1 cellular context compared by ENCODE assay signal in the genomic region with DNA sequence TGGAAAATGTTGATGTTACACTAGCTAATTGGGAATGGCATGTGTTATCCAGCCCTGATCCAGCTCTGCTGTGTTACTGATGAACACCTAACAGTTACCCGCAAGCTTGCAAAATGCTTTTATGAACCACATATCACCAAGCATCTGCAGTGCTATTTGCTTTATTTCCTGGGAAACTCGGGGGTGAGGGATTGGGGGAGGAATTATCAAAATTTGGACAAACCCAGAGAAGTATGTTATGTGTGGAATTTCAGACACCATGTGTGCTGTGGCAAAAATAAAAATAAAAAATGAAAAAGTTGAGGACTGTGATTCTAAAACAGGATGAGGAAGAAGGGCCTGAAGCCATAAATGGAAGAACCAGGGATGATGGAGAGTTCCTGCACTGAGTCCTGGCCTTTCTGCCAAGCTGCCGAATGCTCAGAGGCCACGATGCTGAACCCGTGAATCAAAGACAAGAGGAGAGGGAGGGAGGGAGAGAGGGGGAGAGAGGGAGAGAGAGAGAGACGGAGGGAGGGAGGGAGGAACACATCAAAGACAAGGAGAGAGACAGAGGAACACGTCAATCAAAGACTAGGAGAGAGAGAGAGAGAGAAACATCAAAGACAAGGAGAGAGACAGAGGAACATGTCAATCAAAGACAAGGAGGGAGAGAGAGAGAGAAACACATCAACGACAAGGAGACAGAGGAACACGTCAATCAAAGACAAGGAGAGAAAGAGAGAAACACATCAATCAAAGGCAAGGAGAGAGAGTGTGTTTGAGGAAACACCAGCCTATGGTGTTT.
TF ChIP-seq lines count a peak whose summit lies in the region.

No MANE protein-coding gene starts in this region.

TF ChIP-seq in K562, 482 proteins besides CTCF, POLR2A, EP300 and RAD21:
- TF ChIP-seq SMARCA5 (IDR thresholded peaks at IDR 0.05) (no peak), NFRKB (IDR thresholded peaks at IDR 0.05; ENCODE audit: low read depth) (no peak), HDAC6 (IDR thresholded peaks at IDR 0.05; ENCODE audit: low read depth, low read length) (no peak), MYNN (IDR thresholded peaks at IDR 0.05) (no peak), MYNN (CRISPR knock-in tag; IDR thresholded peaks at IDR 0.05) (no peak), MEF2A (IDR thresholded peaks at IDR 0.05; ENCODE audit: control insufficient read depth, low read depth, low read length) (no peak), GABPB1 (CRISPR knock-in tag; IDR thresholded peaks at IDR 0.05) (no peak), PKNOX1 (IDR thresholded peaks at IDR 0.05) (peak; percentile 73), NR4A1 (CRISPR knock-in tag; IDR thresholded peaks at IDR 0.05) (no peak), NR4A1 (tag; IDR thresholded peaks at IDR 0.05) (no peak), POLR2AphosphoS2 (IDR thresholded peaks at IDR 0.05; ENCODE audit: low read length) (no peak), ZHX1 (conservative IDR thresholded peaks at IDR 0.05; ENCODE audit: low read length) (no peak), PBX2 (CRISPR knock-in tag; IDR thresholded peaks at IDR 0.05; ENCODE audit: low read depth) (no peak), PBX2 (tag; conservative IDR thresholded peaks at IDR 0.05; ENCODE audit: low read depth) (peak; percentile 25; the same call in 1 of the 2 replicates), TOE1 (IDR thresholded peaks at IDR 0.05; ENCODE audit: borderline replicate concordance) (no peak), TOE1 (CRISPR knock-in tag; IDR thresholded peaks at IDR 0.05; ENCODE audit: borderline replicate concordance, low read depth) (no peak)
- TF ChIP-seq, protein P1, sequence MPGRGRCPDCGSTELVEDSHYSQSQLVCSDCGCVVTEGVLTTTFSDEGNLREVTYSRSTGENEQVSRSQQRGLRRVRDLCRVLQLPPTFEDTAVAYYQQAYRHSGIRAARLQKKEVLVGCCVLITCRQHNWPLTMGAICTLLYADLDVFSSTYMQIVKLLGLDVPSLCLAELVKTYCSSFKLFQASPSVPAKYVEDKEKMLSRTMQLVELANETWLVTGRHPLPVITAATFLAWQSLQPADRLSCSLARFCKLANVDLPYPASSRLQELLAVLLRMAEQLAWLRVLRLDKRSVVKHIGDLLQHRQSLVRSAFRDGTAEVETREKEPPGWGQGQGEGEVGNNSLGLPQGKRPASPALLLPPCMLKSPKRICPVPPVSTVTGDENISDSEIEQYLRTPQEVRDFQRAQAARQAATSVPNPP (IDR thresholded peaks at IDR 0.05; ENCODE audit: borderline replicate concordance, insufficient read depth, insufficient read length): no peak
- TF ChIP-seq, protein P2, sequence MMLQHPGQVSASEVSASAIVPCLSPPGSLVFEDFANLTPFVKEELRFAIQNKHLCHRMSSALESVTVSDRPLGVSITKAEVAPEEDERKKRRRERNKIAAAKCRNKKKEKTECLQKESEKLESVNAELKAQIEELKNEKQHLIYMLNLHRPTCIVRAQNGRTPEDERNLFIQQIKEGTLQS (IDR thresholded peaks at IDR 0.05): no peak
- TF ChIP-seq, protein P2 (CRISPR knock-in tag; conservative IDR thresholded peaks at IDR 0.05): no peak
